In the genomic region with DNA sequence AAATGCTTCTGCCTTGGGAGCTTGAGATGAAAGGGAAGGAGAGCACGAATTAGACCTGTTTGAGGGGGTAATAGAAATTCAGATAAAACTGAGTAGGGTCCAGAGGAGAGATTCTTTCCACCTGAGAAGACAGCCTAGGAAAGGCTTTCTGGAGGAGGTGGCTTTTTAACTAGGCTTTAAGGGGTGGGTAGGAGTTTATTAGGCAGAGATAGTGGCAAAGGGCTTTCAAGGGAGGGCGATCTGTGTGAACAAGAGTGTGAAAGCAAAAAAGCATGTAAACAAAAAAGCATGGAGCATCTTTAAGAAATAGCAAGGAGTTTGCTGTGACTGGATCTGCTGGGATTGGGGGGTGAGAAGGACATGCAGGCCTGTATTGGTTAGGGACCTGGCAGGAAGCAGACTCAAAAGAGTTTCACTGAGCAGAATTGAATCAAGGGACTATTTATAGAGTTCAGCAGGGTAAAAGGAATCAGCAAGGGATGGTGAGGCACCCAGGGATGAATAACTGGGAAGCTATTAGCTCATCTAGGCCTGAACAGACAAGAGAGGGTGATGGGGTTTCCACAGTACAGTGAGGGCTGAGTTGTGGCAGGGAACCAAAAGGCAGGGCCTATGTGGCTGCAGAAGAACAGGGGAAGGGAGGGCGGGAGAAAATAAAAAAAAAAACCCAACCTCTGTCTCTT, we compare ENCODE assay signal across 13 cellular contexts. TPM values are rescaled to one million over a fixed set of nuclear protein-coding genes. Genes with fewer than 3 reads are reported as not detected.
DNase-seq lines count a peak whose midpoint lies in the region; ATAC-seq, FAIRE-seq and TF ChIP-seq lines count a peak whose summit lies in the region.
"Had no signal": no experiment of that assay in that cellular context is flagged by ENCODE, and none has a peak within 500 bp of the region (broad histone marks: within the 10 kb centered on the region; RNA-seq: fewer than 3 reads in every experiment).

No MANE protein-coding gene starts in this region.

- H3K27me3 ChIP-seq in liver (ENCODE audit: control insufficient read depth in 4 of 4, insufficient read depth in 4 of 4, low read length in 3 of 4): no peaks in the 10 kb centered on the region
- no peaks in the 10 kb centered on the region for H3K27me3 ChIP-seq in HepG2 (ENCODE audit: control insufficient read depth in 1 of 2, insufficient read depth in 2 of 2, low read length in 2 of 2)
- H3K27me3 ChIP-seq in brain microvascular endothelial cell (replicated peaks): no peaks in the 10 kb centered on the region
- H3K27me3 ChIP-seq in transverse colon: no peaks in the 10 kb centered on the region

- POLR2A ChIA-PET in HepG2 (lab: Yijun Ruan, JAX) (no interaction called here), OCI-LY7 (lab: Charles Lee) (interaction anchor here (0.7 kb wide), 1 partner anchor 130 kb away, joined by 3 read pairs; no protein-coding TSS in a partner anchor)

- CTCF ChIA-PET in HepG2 (lab: Yijun Ruan, JAX; ENCODE audit: low intra/inter-chr PET ratio, low total read pairs): no interaction called here
- CTCF ChIA-PET in OCI-LY7 (lab: Charles Lee; ENCODE audit: unreplicated experiment): no interaction called here

- H3K4me1 ChIP-seq in liver (ENCODE audit: control insufficient read depth in 4 of 4, insufficient read depth in 4 of 4, low read length in 3 of 4): peaks cover 13 to 56% (median 46%) of the 10 kb centered on the region in 4 donors
- H3K4me1 ChIP-seq in HepG2 (ENCODE audit: insufficient read depth, low read length): 0 out of 2 replicates have a peak, but pooled peaks cover 6% of the 10 kb centered on the region
- H3K4me1 ChIP-seq in kidney (ENCODE audit: control insufficient read depth in 1 of 2, insufficient read depth in 1 of 2, low read depth in 1 of 2, low read length in 2 of 2): peaks cover 8 to 24% of the 10 kb centered on the region in 2 donors
- H3K4me1 ChIP-seq in transverse colon: peaks cover 0 to 23% (median 5%) of the 10 kb centered on the region in 4 donors
- H3K4me1 ChIP-seq in OCI-LY7 (ENCODE audit: insufficient read depth, low read length, poor library complexity, severe bottlenecking): no peaks in the 10 kb centered on the region

- TF ChIP-seq EP300 in HepG2 (IDR thresholded peaks at IDR 0.05; ENCODE audit: low read depth in 2 of 2, low read length in 2 of 2) (no peak), HepG2 (CRISPR knock-in tag; IDR thresholded peaks at IDR 0.05; ENCODE audit: borderline replicate concordance) (no peak), transverse colon (IDR thresholded peaks at IDR 0.05; ENCODE audit: low read depth) (no peak)

- H4K20me1 ChIP-seq in HepG2 (ENCODE audit: insufficient read depth, low read length) (no peaks in the 10 kb centered on the region), OCI-LY7 (ENCODE audit: insufficient read depth, low read length) (no peaks in the 10 kb centered on the region)

- in situ Hi-C loops in HepG2 (cut with HindIII; ENCODE audit: extremely low pct_ligation_motif_present, low pct_unique_long_range_greater_than_20kb): no loop called here
- in situ Hi-C loops in brain microvascular endothelial cell (cut with HindIII; ENCODE audit: low pct_ligation_motif_present, low sequenced_read_pairs): no loop called here
- in situ Hi-C loops in transverse colon (cut with MboI; ENCODE audit: low pct_ligation_motif_present in 1 of 4, low pct_unique_long_range_greater_than_20kb in 1 of 4, low sequenced_read_pairs in 3 of 4): no loop called here

- FAIRE-seq in HepG2 (lab: Jason Lieb, UNC) (no peak), kidney (lab: Jason Lieb, UNC) (no peak)
- FAIRE-seq: GM12892, keratinocyte had no signal

- TF ChIP-seq POLR2A in HepG2 (IDR thresholded peaks at IDR 0.05; ENCODE audit: insufficient read depth in 1 of 2, low read depth in 2 of 2, low read length in 2 of 2) (no peak), transverse colon (IDR thresholded peaks at IDR 0.05) (no peak)

- H3K9ac ChIP-seq in liver (ENCODE audit: low read depth in 1 of 2, low read length in 2 of 2): peak overlapping the region in 1 of 2 donors; percentile 55
- H3K9ac ChIP-seq in HepG2 (ENCODE audit: insufficient read depth, low read depth, low read length): no peak overlapping the region
- no peak overlapping the region for H3K9ac ChIP-seq in kidney (ENCODE audit: low read length in 2 of 2)

- H3K9me3 ChIP-seq in liver (ENCODE audit: control insufficient read depth in 4 of 4, low read length in 3 of 4) (peaks cover 0 to 2% (median 0%) of the 10 kb centered on the region in 4 donors), HepG2 (ENCODE audit: low read length) (no peaks in the 10 kb centered on the region), kidney (ENCODE audit: control insufficient read depth in 1 of 2, low read length in 2 of 2) (peaks cover 0 to 4% of the 10 kb centered on the region in 2 donors), transverse colon (no peaks in the 10 kb centered on the region), OCI-LY7 (ENCODE audit: low read length) (no peaks in the 10 kb centered on the region)

- H3K4me2 ChIP-seq in HepG2 (ENCODE audit: low read depth, low read length): no peak overlapping the region
- H3K4me2 ChIP-seq in OCI-LY7 (ENCODE audit: low read length): no peak overlapping the region

- no peaks in the 10 kb centered on the region for H3K9me2 ChIP-seq in OCI-LY7 (ENCODE audit: insufficient read depth, low read length)

- H3K4me3 ChIP-seq in liver (ENCODE audit: low read depth in 1 of 3, low read length in 3 of 3) (no peak overlapping the region), HepG2 (replicated peaks in 1 of 3; ENCODE audit: insufficient read depth in 1 of 3, low read depth in 2 of 3, low read length in 3 of 3) (no peak overlapping the region), brain microvascular endothelial cell (ENCODE audit: low read depth, low read length) (no peak overlapping the region), kidney (ENCODE audit: low read length in 2 of 2) (no peak overlapping the region), transverse colon (no peak overlapping the region), OCI-LY7 (ENCODE audit: low read depth, low read length, poor library complexity, severe bottlenecking) (no peak overlapping the region)

- 78% methylated on average over 3 of the region's 3 CpGs for WGBS in liver
- 19% methylated on average over 3 of the region's 3 CpGs for WGBS in HepG2 (ENCODE audit: low lambda C conversion rate)
- WGBS in transverse colon (ENCODE audit: low coverage in 1 of 2), 2 donors: 83 to 86% methylated on average over 3 of the region's 3 CpGs

- TF ChIP-seq CTCF in liver (IDR thresholded peaks at IDR 0.05; ENCODE audit: low read depth, low read length, missing input control) (no peak), HepG2 (CRISPR knock-in tag; IDR thresholded peaks at IDR 0.05) (no peak), brain microvascular endothelial cell (IDR thresholded peaks at IDR 0.05; ENCODE audit: low read depth, low read length, missing control alignments) (no peak), kidney (IDR thresholded peaks at IDR 0.05; ENCODE audit: borderline replicate concordance, extremely low read depth, insufficient read depth) (no peak), transverse colon (IDR thresholded peaks at IDR 0.05) (no peak), OCI-LY7 (conservative IDR thresholded peaks at IDR 0.05; ENCODE audit: low read length) (no peak)

- intact Hi-C loops in HepG2 (cut with micrococcal nuclease; ENCODE audit: unreplicated experiment): no loop called here
- intact Hi-C loops in kidney (cut with DNase I): no loop called here
- intact Hi-C loops in transverse colon (cut with DNase I; ENCODE audit: low total_unique reads): no loop called here
- intact Hi-C loops in OCI-LY7 (cut with micrococcal nuclease; ENCODE audit: unreplicated experiment): no loop called here

- TF ChIP-seq RAD21 in liver (IDR thresholded peaks at IDR 0.05): no peak
- no peak for TF ChIP-seq RAD21 in HepG2 (CRISPR knock-in tag; IDR thresholded peaks at IDR 0.05)

- no peaks in the 10 kb centered on the region for H3K36me3 ChIP-seq in liver (ENCODE audit: control insufficient read depth in 4 of 4, insufficient read depth in 3 of 4, low read depth in 1 of 4, low read length in 3 of 4)
- H3K36me3 ChIP-seq in HepG2 (replicated peaks in 1 of 2; ENCODE audit: control insufficient read depth in 1 of 2, insufficient read depth in 2 of 2, low read length in 2 of 2): no peaks in the 10 kb centered on the region
- no peaks in the 10 kb centered on the region for H3K36me3 ChIP-seq in brain microvascular endothelial cell (replicated peaks)
- no peaks in the 10 kb centered on the region for H3K36me3 ChIP-seq in kidney (ENCODE audit: control insufficient read depth in 1 of 2, insufficient read depth in 2 of 2, low read length in 2 of 2)
- no peaks in the 10 kb centered on the region for H3K36me3 ChIP-seq in transverse colon
- no peaks in the 10 kb centered on the region for H3K36me3 ChIP-seq in OCI-LY7 (ENCODE audit: insufficient read depth, low read length)

- ATAC-seq in HepG2: no peak
- ATAC-seq in HG03520 (IDR thresholded peaks at IDR 0.05; ENCODE audit: unreplicated experiment): no peak
- ATAC-seq: activated CD4-positive, CD25-positive, alpha-beta regulatory T cell treated with anti-CD3 and anti-CD28 coated beads, Interleukin-2, amount 50 U/mL, for 24 hours; naive thymus-derived CD4-positive, alpha-beta T cell had no signal

- BruUV-seq in HepG2 (replicated peaks; lab: Mats Ljungman, UMichigan) (no TSS peak), OCI-LY7 (replicated peaks; lab: Mats Ljungman, UMichigan) (no TSS peak)

- H3K79me2 ChIP-seq in HepG2 (ENCODE audit: insufficient read depth, low read length) (no peaks in the 10 kb centered on the region), OCI-LY7 (ENCODE audit: insufficient read depth, low read depth, low read length) (no peaks in the 10 kb centered on the region)

- no peak overlapping the region for H2AFZ ChIP-seq in HepG2 (ENCODE audit: low read length)
- no peak overlapping the region for H2AFZ ChIP-seq in OCI-LY7 (ENCODE audit: low read length)

- DNase-seq in HepG2 (ENCODE audit: low spot score) (no peak), brain microvascular endothelial cell (peak; percentile 88), kidney (no peak), transverse colon (no peak), OCI-LY7 (ENCODE audit: low spot score) (no peak)
- DNase-seq in stimulated activated naive CD4-positive, alpha-beta T cell (lab: John Stamatoyannopoulos, UW): no peak
- DNase-seq: 8988T; naive thymus-derived CD4-positive, alpha-beta T cell had no signal

- peak overlapping the region; percentile 60 to 79 for H3K27ac ChIP-seq in liver (ENCODE audit: low read depth in 1 of 2, low read length in 2 of 2)
- H3K27ac ChIP-seq in HepG2 (ENCODE audit: extremely low read length, insufficient read depth, low read length): no peak overlapping the region
- peak overlapping the region; percentile 69 for H3K27ac ChIP-seq in brain microvascular endothelial cell
- peak overlapping the region; percentile 0 to 8 for H3K27ac ChIP-seq in kidney (ENCODE audit: low read depth in 2 of 2, low read length in 2 of 2)
- peak overlapping the region; percentile 13 to 56 (median 48) for H3K27ac ChIP-seq in transverse colon
- H3K27ac ChIP-seq in OCI-LY7 (ENCODE audit: low read depth, low read length, poor library complexity, severe bottlenecking): no peak overlapping the region

RNA-seq across cellular contexts. Expression of a gene that starts 18.8 kb away (rescaled TPM):
- 10 to 100 TPM in 1 of 2 donors, under 1 TPM in 1; 0.33 to 86.0 TPM for total RNA-seq in liver
- 10 to 100 TPM; 24.3 to 42.2 TPM for polyA plus RNA-seq in liver
- not detected in 2 replicates for total RNA-seq in HepG2 (2016; rRNA removed; fragmentation: Illumina TruSeq; extraction: Trizol)
- total RNA-seq in HepG2 (2016; cell fraction: cytosol; rRNA removed; fragmentation: Illumina TruSeq; extraction: Trizol; ENCODE audit: low read depth): not detected in 2 replicates
- total RNA-seq in HepG2 (2016; cell fraction: insoluble cytoplasmic fraction; rRNA removed; fragmentation: Illumina TruSeq; extraction: Trizol): not detected in 2 replicates
- total RNA-seq in HepG2 (2016; cell fraction: membrane; rRNA removed; fragmentation: Illumina TruSeq; extraction: Trizol): not detected in 2 replicates
- total RNA-seq in HepG2 (2016; cell fraction: nucleus; rRNA removed; fragmentation: Illumina TruSeq; extraction: Trizol): not detected in 2 replicates
- polyA plus RNA-seq in HepG2 (2011; rRNA removed): not detected in 2 replicates
- polyA plus RNA-seq in HepG2 (2011; cell fraction: cytosol; rRNA removed): not detected in 2 replicates
- polyA plus RNA-seq in HepG2 (2011; cell fraction: nucleus; rRNA removed): not detected in 2 replicates
- polyA plus RNA-seq in HepG2 (2012): not detected in 2 replicates
- not detected in 2 replicates for polyA plus RNA-seq in HepG2 (2016; cell fraction: cytosol; fragmentation: Illumina TruSeq; extraction: Trizol; ENCODE audit: low read depth)
- polyA plus RNA-seq in HepG2 (2016; cell fraction: insoluble cytoplasmic fraction; fragmentation: Illumina TruSeq; extraction: Trizol; ENCODE audit: low read depth): not detected in 2 replicates
- not detected in 2 replicates for polyA plus RNA-seq in HepG2 (2016; cell fraction: membrane; fragmentation: Illumina TruSeq; extraction: Trizol; ENCODE audit: low read depth)
- not detected in 2 replicates for polyA plus RNA-seq in HepG2 (2016; cell fraction: nucleus; fragmentation: Illumina TruSeq; extraction: Trizol; ENCODE audit: insufficient read depth, low read depth)
- 10.5 TPM in 1 of 2 replicates, not detected in the other for polyA minus RNA-seq in HepG2 (2011; rRNA and poly(A)+ RNA removed; ENCODE audit: low replicate concordance)
- not detected in 2 replicates for polyA minus RNA-seq in HepG2 (2011; cell fraction: cytosol; rRNA and poly(A)+ RNA removed)
- not detected in 2 replicates for polyA minus RNA-seq in HepG2 (2011; cell fraction: nucleus; rRNA and poly(A)+ RNA removed)
- total RNA-seq in kidney: 19.0 TPM
- polyA plus RNA-seq in kidney (ENCODE audit: insufficient read depth, low read depth, low replicate concordance): 19.6 TPM
- total RNA-seq in transverse colon: 10 to 100 TPM in 3 of 4 donors, under 1 TPM in 1; 0.80 to 63.2 (median 28.7) TPM
- total RNA-seq in OCI-LY7 (2014; rRNA removed; shearing (Covaris generic)): not detected in 2 replicates
- not detected in 2 replicates for total RNA-seq in OCI-LY7 (2022)
- polyA plus RNA-seq: naive thymus-derived CD4-positive, alpha-beta T cell had no signal

Comparison
In these comparisons a context has a peak if more than half of its experiments do, and no peak if none do; other contexts are left out.
1. H3K27ac ChIP-seq: peak in liver (2 of 2), brain microvascular endothelial cell (single experiment), kidney (2 of 2) and transverse colon (4 of 4); none in HepG2 (single experiment) and OCI-LY7 (single experiment).